24 cellular contexts compared by ENCODE assay signal in genomic region chr7:127034171-127034806, GRCh38.
"Had no signal": no experiment of that assay in that cellular context is flagged by ENCODE, and none has a peak within 500 bp of the region (broad histone marks: within the 10 kb centered on the region; RNA-seq: fewer than 3 reads in every experiment).

No MANE protein-coding gene starts in this region.

- H3K4me3 Mint-ChIP-seq: activated B cell treated with CpG ODN at 0.5 μM for 24 hours; activated CD4-positive, alpha-beta T cell treated with anti-CD3 and anti-CD28 coated beads, Interleukin-2, amount 10 ng/mL, durations not matched to agents 24 days and 14 days; activated CD8-positive, alpha-beta T cell treated with anti-CD3 and anti-CD28 coated beads, Interleukin-2, amount 10 ng/mL, durations not matched to agents 7 days and 5 days; activated naive CD4-positive, alpha-beta T cell treated with anti-CD3 and anti-CD28 coated beads, Interleukin-2, amount 10 ng/mL, durations not matched to agents 7 days and 5 days; activated naive CD8-positive, alpha-beta T cell treated with anti-CD3 and anti-CD28 coated beads, Interleukin-2, amount 50 U/mL, for 24 hours; neural crest cell; stimulated activated effector memory CD8-positive, alpha-beta T cell treated with anti-CD3 and anti-CD28 coated beads, Interleukin-12 subunit alpha, Interleukin-12 subunit beta, amount 100 ng/mL, for 72 hours had no signal

- H3K4me1 ChIP-seq: left lung, prostate gland, stomach, vagina had no signal

- ATAC-seq: activated CD8-positive, alpha-beta T cell treated with anti-CD3 and anti-CD28 coated beads, Interleukin-2, amount 10 ng/mL, durations not matched to agents 7 days and 5 days; activated naive CD8-positive, alpha-beta T cell treated with anti-CD3 and anti-CD28 coated beads, Interleukin-2, amount 50 U/mL, for 24 hours; left lung; right cardiac atrium; stimulated activated effector memory CD8-positive, alpha-beta T cell treated with anti-CD3 and anti-CD28 coated beads, Interleukin-12 subunit alpha, Interleukin-12 subunit beta, amount 100 ng/mL, for 72 hours had no signal

- H3K27me3 Mint-ChIP-seq: activated CD4-positive, alpha-beta T cell treated with anti-CD3 and anti-CD28 coated beads, Interleukin-2, amount 10 ng/mL, durations not matched to agents 24 days and 14 days; activated naive CD4-positive, alpha-beta T cell treated with anti-CD3 and anti-CD28 coated beads, Interleukin-2, amount 10 ng/mL, durations not matched to agents 7 days and 5 days had no signal

- H3K4me3 ChIP-seq: dorsolateral prefrontal cortex, left lung, prostate gland, smooth muscle cell, stomach, vagina had no signal

- H3K27ac Mint-ChIP-seq: activated B cell treated with CpG ODN at 0.5 μM for 24 hours; activated CD4-positive, alpha-beta T cell treated with anti-CD3 and anti-CD28 coated beads, Interleukin-2, amount 10 ng/mL, durations not matched to agents 24 days and 14 days; activated CD8-positive, alpha-beta T cell treated with anti-CD3 and anti-CD28 coated beads, Interleukin-2, amount 10 ng/mL, durations not matched to agents 7 days and 5 days; activated naive CD4-positive, alpha-beta T cell treated with anti-CD3 and anti-CD28 coated beads, Interleukin-2, amount 10 ng/mL, durations not matched to agents 7 days and 5 days; activated naive CD8-positive, alpha-beta T cell treated with anti-CD3 and anti-CD28 coated beads, Interleukin-2, amount 50 U/mL, for 24 hours; stimulated activated effector memory CD8-positive, alpha-beta T cell treated with anti-CD3 and anti-CD28 coated beads, Interleukin-12 subunit alpha, Interleukin-12 subunit beta, amount 100 ng/mL, for 72 hours had no signal

- H3K9me3 ChIP-seq: left lung, prostate gland, stomach, vagina had no signal

- H3K36me3 ChIP-seq: brain microvascular endothelial cell, left lung, prostate gland, stomach, vagina had no signal

- H3K9me3 Mint-ChIP-seq: activated B cell treated with CpG ODN at 0.5 μM for 24 hours; activated CD4-positive, alpha-beta T cell treated with anti-CD3 and anti-CD28 coated beads, Interleukin-2, amount 10 ng/mL, durations not matched to agents 24 days and 14 days; activated naive CD4-positive, alpha-beta T cell treated with anti-CD3 and anti-CD28 coated beads, Interleukin-2, amount 10 ng/mL, durations not matched to agents 7 days and 5 days; activated naive CD8-positive, alpha-beta T cell treated with anti-CD3 and anti-CD28 coated beads, Interleukin-2, amount 50 U/mL, for 24 hours had no signal

- DNase-seq: activated B cell treated with CpG ODN at 0.5 μM for 24 hours; activated CD4-positive, alpha-beta T cell treated with anti-CD3 and anti-CD28 coated beads, Interleukin-2, amount 10 ng/mL, durations not matched to agents 24 days and 14 days; activated CD8-positive, alpha-beta T cell treated with anti-CD3 and anti-CD28 coated beads, Interleukin-2, amount 10 ng/mL, durations not matched to agents 7 days and 5 days; activated effector memory CD4-positive, alpha-beta T cell treated with Interleukin-2 at 50 U/mL for 16 hours; activated naive CD4-positive, alpha-beta T cell treated with anti-CD3 and anti-CD28 coated beads, Interleukin-2, amount 10 ng/mL, durations not matched to agents 7 days and 5 days; activated naive CD8-positive, alpha-beta T cell treated with anti-CD3 and anti-CD28 coated beads, Interleukin-2, amount 50 U/mL, for 24 hours; activated T-cell treated with anti-CD3 and anti-CD28 coated beads, Interleukin-2, amount 50 U/mL, for 48 hours; aorta; brain microvascular endothelial cell; central memory CD4-positive, alpha-beta T cell; dorsolateral prefrontal cortex; foreskin fibroblast; hippocampal formation; islet precursor cell; left lung; right cardiac atrium; stimulated activated CD4-positive, alpha-beta T cell treated with anti-CD3 and anti-CD28 coated beads, Interleukin-4, amount 100 ng/mL, for 24 hours; stomach; trophoblast cell had no signal

- H3K36me3 Mint-ChIP-seq: activated naive CD4-positive, alpha-beta T cell treated with anti-CD3 and anti-CD28 coated beads, Interleukin-2, amount 10 ng/mL, durations not matched to agents 7 days and 5 days; stimulated activated effector memory CD8-positive, alpha-beta T cell treated with anti-CD3 and anti-CD28 coated beads, Interleukin-12 subunit alpha, Interleukin-12 subunit beta, amount 100 ng/mL, for 72 hours had no signal

- H3K4me1 Mint-ChIP-seq: activated B cell treated with CpG ODN at 0.5 μM for 24 hours; activated CD4-positive, alpha-beta T cell treated with anti-CD3 and anti-CD28 coated beads, Interleukin-2, amount 10 ng/mL, durations not matched to agents 24 days and 14 days; activated naive CD4-positive, alpha-beta T cell treated with anti-CD3 and anti-CD28 coated beads, Interleukin-2, amount 10 ng/mL, durations not matched to agents 7 days and 5 days; activated naive CD8-positive, alpha-beta T cell treated with anti-CD3 and anti-CD28 coated beads, Interleukin-2, amount 50 U/mL, for 24 hours; neural crest cell; stimulated activated effector memory CD8-positive, alpha-beta T cell treated with anti-CD3 and anti-CD28 coated beads, Interleukin-12 subunit alpha, Interleukin-12 subunit beta, amount 100 ng/mL, for 72 hours had no signal
